Comparison of ENCODE assay signal across 22 cellular contexts in the genomic region with DNA sequence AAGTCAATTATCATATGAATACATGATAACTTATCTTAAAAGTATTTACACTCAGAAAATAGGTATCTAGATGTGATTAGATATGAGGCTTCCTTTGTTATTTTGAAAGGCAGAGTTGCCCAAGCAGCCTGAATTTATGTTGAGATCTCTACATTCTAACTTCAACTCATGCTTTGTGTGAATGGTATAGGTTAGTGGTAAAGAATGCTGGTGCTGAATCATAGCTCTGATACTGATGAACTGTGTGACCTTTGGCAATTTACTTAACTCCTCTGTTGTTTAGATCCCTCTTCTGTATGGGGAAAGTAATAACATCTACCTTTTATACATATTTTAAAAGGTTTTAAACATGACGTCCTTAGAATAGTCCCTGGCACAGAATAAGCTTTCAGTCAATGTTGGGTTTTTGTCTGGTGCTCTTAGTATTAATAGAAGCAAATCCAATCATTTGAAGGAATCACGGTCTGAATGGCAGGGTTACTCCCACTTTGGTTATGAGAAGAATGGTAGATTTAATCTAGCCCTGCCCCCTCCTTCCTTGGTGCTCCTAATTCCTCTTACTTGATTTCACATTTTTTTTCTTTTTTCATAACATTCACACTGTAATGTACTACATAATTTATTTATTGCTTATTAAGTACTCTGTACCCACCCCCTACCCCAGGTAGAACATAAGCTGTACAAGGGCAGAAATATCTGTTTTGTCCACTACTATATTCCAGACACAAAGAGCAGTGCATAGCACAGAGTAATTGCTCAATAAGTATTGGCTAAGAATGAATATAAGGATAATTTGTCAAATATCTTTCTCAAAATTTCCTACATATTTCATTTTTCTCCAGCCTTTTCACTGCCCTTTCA.
DNase-seq lines count a peak whose midpoint lies in the region; ATAC-seq and TF ChIP-seq lines count a peak whose summit lies in the region.
"Had no signal": no experiment of that assay in that cellular context is flagged by ENCODE, and none has a peak within 500 bp of the region (broad histone marks: within the 10 kb centered on the region; RNA-seq: fewer than 3 reads in every experiment).

No MANE protein-coding gene starts in this region.

- no peaks in the 10 kb centered on the region for H3K36me3 Mint-ChIP-seq in mesothelial cell of epicardium
- H3K36me3 Mint-ChIP-seq in stimulated activated memory B cell treated with anti-CD40 and anti-IgM and Interleukin-4, amounts not matched to agents 10 μg/mL and 1 μg/mL and 100 μg/mL, for 72 hours, result no peaks in the 10 kb centered on the region

- intact Hi-C loops in IMR-90 (cut with micrococcal nuclease), result no loop called here

- H3K4me1 Mint-ChIP-seq in mesothelial cell of epicardium, result peaks cover 53% of the 10 kb centered on the region
- no peaks in the 10 kb centered on the region for H3K4me1 Mint-ChIP-seq in stimulated activated memory B cell treated with anti-CD40 and anti-IgM and Interleukin-4, amounts not matched to agents 10 μg/mL and 1 μg/mL and 100 μg/mL, for 72 hours

- TF ChIP-seq POLR2A in IMR-90 (IDR thresholded peaks at IDR 0.05; ENCODE audit: low read depth, low read length), result no peak

- H4K20me1 ChIP-seq in IMR-90 (ENCODE audit: insufficient read depth, low read length), result no peaks in the 10 kb centered on the region

- H3K27me3 ChIP-seq in IMR-90 (ENCODE audit: control insufficient read depth, insufficient read depth, low read length) (no peaks in the 10 kb centered on the region), brain microvascular endothelial cell (replicated peaks) (no peaks in the 10 kb centered on the region)
- H3K27me3 ChIP-seq: SJCRH30, stomach, tibial nerve had no signal

- ATAC-seq in activated CD4-positive, CD25-positive, alpha-beta regulatory T cell treated with anti-CD3 and anti-CD28 coated beads, Interleukin-2, amount 50 U/mL, for 24 hours, result peak; percentile 73 to 89
- peak; percentile 66; the same call in 1 of the 2 replicates for ATAC-seq in IMR-90 (ENCODE audit: low read depth)
- no peak for ATAC-seq in stimulated activated memory B cell treated with anti-CD40 and anti-IgM and Interleukin-4, amounts not matched to agents 10 μg/mL and 1 μg/mL and 100 μg/mL, for 72 hours
- ATAC-seq: GM12878, PC-3 had no signal

- TF ChIP-seq RAD21 in IMR-90 (IDR thresholded peaks at IDR 0.05; ENCODE audit: low read length), result no peak

- H3K23ac ChIP-seq in IMR-90 (ENCODE audit: low read depth, low read length), result no peak overlapping the region

- no peaks in the 10 kb centered on the region for H3K9me3 ChIP-seq in IMR-90 (ENCODE audit: control insufficient read depth, insufficient read depth, low read length)
- H3K9me3 ChIP-seq: SJCRH30, stomach, tibial nerve had no signal

- CTCF ChIA-PET in IMR-90 (lab: Yijun Ruan, JAX), result interaction anchor here (0.5 kb wide), 1 partner anchor 88 kb away, joined by 3 read pairs; no protein-coding TSS in a partner anchor

- H3K4me2 ChIP-seq in IMR-90 (ENCODE audit: low read depth, low read length), result no peak overlapping the region
- H3K4me2 ChIP-seq: KMS-11, smooth muscle cell had no signal

- H3K4me3 Mint-ChIP-seq in mesothelial cell of epicardium, result no peak overlapping the region
- no peak overlapping the region for H3K4me3 Mint-ChIP-seq in stimulated activated memory B cell treated with anti-CD40 and anti-IgM and Interleukin-4, amounts not matched to agents 10 μg/mL and 1 μg/mL and 100 μg/mL, for 72 hours
- H3K4me3 Mint-ChIP-seq: activated naive CD4-positive, alpha-beta T cell treated with anti-CD3 and anti-CD28 coated beads for 36 hours had no signal

- H3K9me3 Mint-ChIP-seq in mesothelial cell of epicardium, result no peaks in the 10 kb centered on the region
- no peaks in the 10 kb centered on the region for H3K9me3 Mint-ChIP-seq in stimulated activated memory B cell treated with anti-CD40 and anti-IgM and Interleukin-4, amounts not matched to agents 10 μg/mL and 1 μg/mL and 100 μg/mL, for 72 hours
- H3K9me3 Mint-ChIP-seq: activated naive CD4-positive, alpha-beta T cell treated with anti-CD3 and anti-CD28 coated beads for 36 hours had no signal

- no peaks in the 10 kb centered on the region for H3K27me3 Mint-ChIP-seq in mesothelial cell of epicardium (ENCODE audit: low read depth)
- H3K27me3 Mint-ChIP-seq in stimulated activated memory B cell treated with anti-CD40 and anti-IgM and Interleukin-4, amounts not matched to agents 10 μg/mL and 1 μg/mL and 100 μg/mL, for 72 hours, result no peaks in the 10 kb centered on the region

- POLR2A ChIA-PET in IMR-90 (lab: Charles Lee; ENCODE audit: unreplicated experiment), result no interaction called here

- H3K4me3 ChIP-seq in IMR-90 (ENCODE audit: insufficient read depth, low read depth, low read length), result no peak overlapping the region
- H3K4me3 ChIP-seq in brain microvascular endothelial cell (ENCODE audit: low read depth, low read length), result no peak overlapping the region
- H3K4me3 ChIP-seq: GM12878, lung, SJCRH30, smooth muscle cell, stomach, tibial nerve had no signal

- H3K36me3 ChIP-seq in IMR-90 (ENCODE audit: control insufficient read depth, insufficient read depth, low read length), result no peaks in the 10 kb centered on the region
- H3K36me3 ChIP-seq in brain microvascular endothelial cell (replicated peaks), result no peaks in the 10 kb centered on the region
- H3K36me3 ChIP-seq: SJCRH30, stomach, tibial nerve had no signal

- peak overlapping the region; percentile 81; the same call in 1 of the 2 replicates for H2BK20ac ChIP-seq in IMR-90 (ENCODE audit: low read depth, low read length)

- no peak overlapping the region for H2BK5ac ChIP-seq in IMR-90 (ENCODE audit: low read depth, low read length, poor library complexity, severe bottlenecking)

- H3K56ac ChIP-seq in IMR-90 (ENCODE audit: extremely low read depth, insufficient read depth, low read length), result no peak overlapping the region

- in situ Hi-C loops in IMR-90 (cut with MboI; ENCODE audit: low sequenced_read_pairs), result no loop called here
- in situ Hi-C loops in brain microvascular endothelial cell (cut with HindIII; ENCODE audit: low pct_ligation_motif_present, low sequenced_read_pairs), result no loop called here
- in situ Hi-C loops in GM13977 (cut with MboI; ENCODE audit: low pct_unique_long_range_greater_than_20kb, low sequenced_read_pairs, unreplicated experiment), result no loop called here

- no peak overlapping the region for H3K27ac ChIP-seq in IMR-90 (ENCODE audit: insufficient read depth, low read length)
- peak overlapping the region; percentile 43 for H3K27ac ChIP-seq in brain microvascular endothelial cell
- H3K27ac ChIP-seq: 22Rv1, KMS-11, SJCRH30, tibial nerve had no signal

- no peak overlapping the region for H4K91ac ChIP-seq in IMR-90 (ENCODE audit: insufficient read depth, low read depth, low read length)

- no peak overlapping the region for H2AFZ ChIP-seq in IMR-90 (replicated peaks; ENCODE audit: low read length, poor library complexity)

- H4K5ac ChIP-seq in IMR-90 (ENCODE audit: low read depth, low read length), result no peak overlapping the region; the same call in 1 of the 2 replicates

- no peak overlapping the region; the same call in 1 of the 2 replicates for H3K4ac ChIP-seq in IMR-90 (ENCODE audit: low read depth, low read length)

- no peaks in the 10 kb centered on the region for H3K79me1 ChIP-seq in IMR-90 (ENCODE audit: low read depth in 1 of 2, low read length in 2 of 2)

- H2BK120ac ChIP-seq in IMR-90 (ENCODE audit: low read depth, low read length), result peak overlapping the region; percentile 10; the same call in 1 of the 2 replicates

- DNase-seq in activated CD4-positive, CD25-positive, alpha-beta regulatory T cell treated with anti-CD3 and anti-CD28 coated beads, Interleukin-2, amount 50 U/mL, for 72 hours, result no peak
- DNase-seq in IMR-90, result peak; percentile 16
- DNase-seq in brain microvascular endothelial cell, result peak; percentile 51
- no peak for DNase-seq in mesothelial cell of epicardium (ENCODE audit: low spot score in 2 of 2, unreplicated experiment in 2 of 2)
- DNase-seq in GM13977 (ENCODE audit: low spot score), result no peak
- no peak for DNase-seq in GF-D8 (lab: John Stamatoyannopoulos, UW)
- DNase-seq: activated CD4-positive, alpha-beta T cell treated with anti-CD3 and anti-CD28 coated beads, Interleukin-2, amount 50 U/mL, for 1 hour; activated naive CD4-positive, alpha-beta T cell treated with anti-CD3 and anti-CD28 coated beads for 36 hours; effector CD4-positive, alpha-beta T cell; NCI-H2029 treated with DMSO at 0.1 percent for 48 hours; PC-3; stimulated activated CD4-positive, alpha-beta T cell treated with anti-CD3 and anti-CD28 coated beads, Interleukin-2, amount 100 ng/mL, for 48 hours; stomach had no signal

- H2BK15ac ChIP-seq in IMR-90 (ENCODE audit: low read depth, low read length), result no peak overlapping the region; the same call in 2 of the 3 replicates

- H3K27ac Mint-ChIP-seq in mesothelial cell of epicardium, result peak overlapping the region; percentile 47
- no peak overlapping the region for H3K27ac Mint-ChIP-seq in stimulated activated memory B cell treated with anti-CD40 and anti-IgM and Interleukin-4, amounts not matched to agents 10 μg/mL and 1 μg/mL and 100 μg/mL, for 72 hours
- H3K27ac Mint-ChIP-seq: activated naive CD4-positive, alpha-beta T cell treated with anti-CD3 and anti-CD28 coated beads for 36 hours had no signal

- TF ChIP-seq CTCF in IMR-90 (conservative IDR thresholded peaks at IDR 0.05; ENCODE audit: low read depth, low read length), result no peak
- TF ChIP-seq CTCF in brain microvascular endothelial cell (IDR thresholded peaks at IDR 0.05; ENCODE audit: low read depth, low read length, missing control alignments), result no peak
- TF ChIP-seq CTCF in mesothelial cell of epicardium (IDR thresholded peaks at IDR 0.05; ENCODE audit: unreplicated experiment), result no peak
- no peak for TF ChIP-seq CTCF in GM13977 (IDR thresholded peaks at IDR 0.05; ENCODE audit: extremely low read depth, insufficient read depth, missing control alignments)

- WGBS in IMR-90 (ENCODE audit: extremely low coverage in 2 of 2, insufficient read length in 1 of 2), 2 experiments, result no CpG with 5 or more reads among the region's 2 CpGs

- no peak overlapping the region for H2AK9ac ChIP-seq in IMR-90 (replicated peaks; ENCODE audit: low read depth, low read length, poor library complexity)

- peaks cover 4% of the 10 kb centered on the region; the same call in 1 of the 2 replicates for H3K4me1 ChIP-seq in IMR-90 (ENCODE audit: control insufficient read depth, insufficient read depth, low read length)

- no peak overlapping the region for H3K9ac ChIP-seq in IMR-90 (ENCODE audit: low read depth, low read length)
- H3K9ac ChIP-seq: KMS-11 had no signal

- H3K9me1 ChIP-seq in IMR-90 (ENCODE audit: insufficient read depth, low read length), result no peaks in the 10 kb centered on the region

- H2AK5ac ChIP-seq in IMR-90 (ENCODE audit: low read depth, low read length), result no peak overlapping the region

- dilution Hi-C loops in IMR-90 (cut with HindIII; ENCODE audit: low sequenced_read_pairs, unreplicated experiment), result no loop called here

- no peak overlapping the region for H3K14ac ChIP-seq in IMR-90 (replicated peaks; ENCODE audit: low read depth, low read length)

- no TSS peak for BruUV-seq in IMR-90 (replicated peaks; lab: Mats Ljungman, UMichigan)

- no peak overlapping the region for H4K8ac ChIP-seq in IMR-90 (ENCODE audit: low read depth in 2 of 2, low read length in 2 of 2)

- peak overlapping the region; percentile 81 for H3K18ac ChIP-seq in IMR-90 (ENCODE audit: low read depth, low read length)

Comparison
In these comparisons a context has a peak if more than half of its experiments do, and no peak if none do; other contexts are left out.
1. DNase-seq: peak in IMR-90 (single experiment) and brain microvascular endothelial cell (single experiment); none in activated CD4-positive, CD25-positive, alpha-beta regulatory T cell treated with anti-CD3 and anti-CD28 coated beads, Interleukin-2, amount 50 U/mL, for 72 hours (single experiment), mesothelial cell of epicardium (0 of 2), GM13977 (single experiment) and GF-D8 (single experiment).